8 cellular contexts compared by ENCODE assay signal in genomic region chr16:74367636-74368001, GRCh38. TPM values are rescaled to one million over a fixed set of nuclear protein-coding genes. Genes with fewer than 3 reads are reported as not detected.
DNase-seq lines count a peak whose midpoint lies in the region; TF ChIP-seq lines count a peak whose summit lies in the region.
"Not testable (repeated sequence)": the region's sequence is repeated elsewhere in the genome, so short reads cannot be mapped to it uniquely, and the experiment has no call there.

No MANE protein-coding gene starts in this region.

- TF ChIP-seq CTCF in GM10266 (IDR thresholded peaks at IDR 0.05; ENCODE audit: control insufficient read depth, insufficient read depth, low read depth, missing control alignments); WERI-Rb-1 (IDR thresholded peaks at IDR 0.05; ENCODE audit: low read depth, low read length); mammary epithelial cell (conservative IDR thresholded peaks at IDR 0.05 in 1 of 2, IDR thresholded peaks at IDR 0.05 in 1 of 2; ENCODE audit: extremely low read depth in 1 of 2, insufficient read depth in 1 of 2, low read depth in 1 of 2, low read length in 2 of 2); hepatocyte (IDR thresholded peaks at IDR 0.05; ENCODE audit: poor library complexity); transverse colon (IDR thresholded peaks at IDR 0.05): not testable (repeated sequence)

- H4K20me1 ChIP-seq in mammary epithelial cell (ENCODE audit: insufficient read depth, low read length); hepatocyte (ENCODE audit: insufficient read depth, poor library complexity, severe bottlenecking): not testable (repeated sequence)

- peak; percentile 35 for DNase-seq in GM10266 (ENCODE audit: extremely low spot score)
- DNase-seq in H7, result peak; percentile 58
- DNase-seq in HuH-7.5 (ENCODE audit: low spot score), result peak; percentile 23
- not testable (repeated sequence) for DNase-seq in WERI-Rb-1
- peak; percentile 48 for DNase-seq in mammary epithelial cell
- peak; percentile 50 for DNase-seq in hepatocyte (ENCODE audit: low spot score)
- DNase-seq in occipital lobe (lab: John Stamatoyannopoulos, UW), result peak; percentile 48
- DNase-seq in transverse colon, result peak; percentile 45

- intact Hi-C loops in mammary epithelial cell (cut with micrococcal nuclease), result loop anchor here (10.0 kb wide), 1 partner anchor 257 kb away; no protein-coding TSS in a partner anchor
- intact Hi-C loops in transverse colon (cut with DNase I; ENCODE audit: low total_unique reads), result not testable (repeated sequence)

- H3K36me3 ChIP-seq in H7 (replicated peaks; ENCODE audit: control insufficient read depth, insufficient read depth, low read length); WERI-Rb-1; mammary epithelial cell (ENCODE audit: insufficient read depth, low read length); hepatocyte (replicated peaks; ENCODE audit: insufficient read depth, low read depth); transverse colon: not testable (repeated sequence)

- peak overlapping the region; percentile 77 for H3K9ac ChIP-seq in mammary epithelial cell (ENCODE audit: insufficient read depth, low read length)

- peaks cover 46% of the 10 kb centered on the region for H3K79me2 ChIP-seq in mammary epithelial cell (ENCODE audit: insufficient read depth, low read length)
- H3K79me2 ChIP-seq in hepatocyte, result peaks cover 40% of the 10 kb centered on the region

- peak overlapping the region; percentile 86 for H2AFZ ChIP-seq in mammary epithelial cell (ENCODE audit: low read depth, low read length)
- H2AFZ ChIP-seq in hepatocyte, result peak overlapping the region; percentile 86

- peak overlapping the region; percentile 52 for H3K27ac ChIP-seq in WERI-Rb-1
- H3K27ac ChIP-seq in mammary epithelial cell (ENCODE audit: insufficient read depth, low read depth, low read length), result peak overlapping the region; percentile 73
- H3K27ac ChIP-seq in hepatocyte, result peak overlapping the region; percentile 80
- peak overlapping the region; percentile 86 to 93 (median 90) for H3K27ac ChIP-seq in transverse colon

- under 1% methylated on average over 20 of the region's 30 CpGs for WGBS in mammary epithelial cell (ENCODE audit: low coverage, missing lambda C conversion rate)
- WGBS in hepatocyte (ENCODE audit: low lambda C conversion rate, missing lambda C conversion rate), result 3% methylated on average over 28 of the region's 30 CpGs
- WGBS in transverse colon (ENCODE audit: low coverage in 1 of 2), 2 donors, result 1% methylated on average over 30 of the region's 30 CpGs; no CpG with 5 or more reads in 1 of the 2 donors

- peak overlapping the region; percentile 66 for H3K4me3 ChIP-seq in H7 (ENCODE audit: insufficient read depth, low read depth, low read length)
- H3K4me3 ChIP-seq in WERI-Rb-1 (ENCODE audit: low read depth, low read length), result peak overlapping the region; percentile 62
- peak overlapping the region; percentile 69 to 86 (median 74) for H3K4me3 ChIP-seq in mammary epithelial cell (replicated peaks in 1 of 3; ENCODE audit: insufficient read depth in 1 of 3, low read depth in 2 of 3, low read length in 3 of 3)
- peak overlapping the region; percentile 98 for H3K4me3 ChIP-seq in hepatocyte
- peak overlapping the region; percentile 69 to 90 (median 81) for H3K4me3 ChIP-seq in transverse colon

- in situ Hi-C loops in mammary epithelial cell (cut with MboI; ENCODE audit: low sequenced_read_pairs in 2 of 2); transverse colon (cut with MboI; ENCODE audit: low pct_ligation_motif_present in 1 of 4, low pct_unique_long_range_greater_than_20kb in 1 of 4, low sequenced_read_pairs in 3 of 4): not testable (repeated sequence)

- not testable (repeated sequence) for H3K9me3 ChIP-seq in WERI-Rb-1 (ENCODE audit: severe bottlenecking); mammary epithelial cell (replicated peaks; ENCODE audit: insufficient read depth, low read length); hepatocyte (ENCODE audit: low read depth); transverse colon

- not testable (repeated sequence) for H3K9me2 ChIP-seq in hepatocyte (replicated peaks; ENCODE audit: insufficient read depth)

- H3K27me3 ChIP-seq in H7 (ENCODE audit: control insufficient read depth, insufficient read depth, low read length); WERI-Rb-1 (ENCODE audit: insufficient read depth, low read depth, severe bottlenecking); mammary epithelial cell (ENCODE audit: insufficient read depth, low read length); hepatocyte; transverse colon: not testable (repeated sequence)

- CTCF ChIA-PET in mammary epithelial cell (lab: Charles Lee; ENCODE audit: low non-redundant PET), result not testable (repeated sequence)

- TSS peak; percentile 38 for BruUV-seq in mammary epithelial cell (replicated peaks; lab: Mats Ljungman, UMichigan)

- dilution Hi-C loops in mammary epithelial cell (cut with HindIII; ENCODE audit: low sequenced_read_pairs), result not testable (repeated sequence)

- not testable (repeated sequence) for H3K4me1 ChIP-seq in mammary epithelial cell (ENCODE audit: insufficient read depth, low read length); hepatocyte (ENCODE audit: insufficient read depth)
- peaks cover 4 to 19% (median 9%) of the 10 kb centered on the region in 4 donors for H3K4me1 ChIP-seq in transverse colon

- H3K4me2 ChIP-seq in mammary epithelial cell (ENCODE audit: insufficient read depth, low read depth, low read length), result peak overlapping the region; percentile 69
- peak overlapping the region; percentile 96 for H3K4me2 ChIP-seq in hepatocyte

- TF ChIP-seq EP300 in transverse colon (IDR thresholded peaks at IDR 0.05; ENCODE audit: low read depth), result not testable (repeated sequence)

- TF ChIP-seq POLR2A in transverse colon (IDR thresholded peaks at IDR 0.05), result not testable (repeated sequence)

RNA-seq across cellular contexts. Expression of gene NPIPB15, which starts 8.5 kb away (rescaled TPM):
- not detected in 2 replicates for total RNA-seq in H7 (2014; rRNA removed; shearing (Covaris generic))
- 1 to 10 TPM; 1.0 to 1.2 TPM for total RNA-seq in mammary epithelial cell
- polyA plus RNA-seq in mammary epithelial cell, result 4.6 TPM
- not detected for polyA minus RNA-seq in mammary epithelial cell
- total RNA-seq in hepatocyte, result 1.5 and 1.8 TPM in 2 replicates
- polyA plus RNA-seq in hepatocyte, result 5.0 and 9.8 TPM in 2 replicates
- not detected for total RNA-seq in occipital lobe
- total RNA-seq in transverse colon, result 10 to 100 TPM in 2 of 4 donors, 1 to 10 TPM in 1, not detected in 1; 7.2 to 85.2 (median 36.3) TPM

RNA-seq across cellular contexts. Expression of gene CLEC18B, which starts 53.7 kb away (rescaled TPM):
- total RNA-seq in H7 (2014; rRNA removed; shearing (Covaris generic)), result 0.55 TPM in 1 of 2 replicates, not detected in the other
- total RNA-seq in mammary epithelial cell (1 to 10 TPM in 1 of 2 donors, under 1 TPM in 1; 0.61 to 1.8 TPM), hepatocyte (0.23 and 8.3 TPM in 2 replicates), occipital lobe (1.1 TPM), transverse colon (1 to 10 TPM in 1 of 4 donors, under 1 TPM in 1, not detected in 2; 0.32 to 1.4 TPM)
- polyA plus RNA-seq in mammary epithelial cell (0.03 TPM), hepatocyte (0.21 and 0.35 TPM in 2 replicates)
- polyA minus RNA-seq in mammary epithelial cell, result not detected
